1 cellular context compared by ENCODE assay signal in genomic region chr6:107957165-107957908, GRCh38.
TF ChIP-seq lines count a peak whose summit lies in the region.

No MANE protein-coding gene starts in this region.

TF ChIP-seq in HepG2, 621 proteins besides CTCF, POLR2A, EP300 and RAD21 (continued from another document and continues in another):
- TF ChIP-seq ZBTB37 (CRISPR knock-in tag; IDR thresholded peaks at IDR 0.05) = no peak
- peak; percentile 10; the same call in 1 of the 2 replicates for TF ChIP-seq TOPORS (CRISPR knock-in tag; IDR thresholded peaks at IDR 0.05)
- 0 out of 2 replicates have a peak, but pooled peaks have one; percentile 24 for TF ChIP-seq KDM2A (CRISPR knock-in tag; IDR thresholded peaks at IDR 0.05; ENCODE audit: borderline replicate concordance, low read depth)
- no peak for TF ChIP-seq DR1 (CRISPR knock-in tag; IDR thresholded peaks at IDR 0.05)
- no peak for TF ChIP-seq ZNF430 (CRISPR knock-in tag; IDR thresholded peaks at IDR 0.05)
- TF ChIP-seq ZNF30 (CRISPR knock-in tag; IDR thresholded peaks at IDR 0.05) = peak; percentile 66; the same call in 1 of the 2 replicates
- no peak for TF ChIP-seq DZIP1 (CRISPR knock-in tag; IDR thresholded peaks at IDR 0.05)
- TF ChIP-seq KDM5A (IDR thresholded peaks at IDR 0.05; ENCODE audit: borderline replicate concordance, low read length) = peak; percentile 42; the same call in 1 of the 2 replicates
- no peak for TF ChIP-seq ZNF101 (CRISPR knock-in tag; IDR thresholded peaks at IDR 0.05; ENCODE audit: borderline replicate concordance, low read depth)
- TF ChIP-seq HMGXB3 (CRISPR knock-in tag; IDR thresholded peaks at IDR 0.05; ENCODE audit: borderline replicate concordance) = no peak
- TF ChIP-seq ZNF547 (CRISPR knock-in tag; IDR thresholded peaks at IDR 0.05) = no peak
- TF ChIP-seq CEBPB (IDR thresholded peaks at IDR 0.05; ENCODE audit: borderline replicate concordance, low read depth, low read length) = no peak
- TF ChIP-seq KDM6A (CRISPR knock-in tag; IDR thresholded peaks at IDR 0.05; ENCODE audit: low read depth) = no peak
- no peak for TF ChIP-seq NFATC3 (CRISPR knock-in tag; IDR thresholded peaks at IDR 0.05)
- TF ChIP-seq KMT2A (CRISPR knock-in tag; IDR thresholded peaks at IDR 0.05) = peak; percentile 59; the same call in 1 of the 2 replicates
- TF ChIP-seq ZNF549 (CRISPR knock-in tag; IDR thresholded peaks at IDR 0.05) = no peak
- no peak for TF ChIP-seq HOXD1 (CRISPR knock-in tag; IDR thresholded peaks at IDR 0.05)
- TF ChIP-seq ZNF646 (CRISPR knock-in tag; IDR thresholded peaks at IDR 0.05) = no peak
- TF ChIP-seq ONECUT2 (CRISPR knock-in tag; IDR thresholded peaks at IDR 0.05) = no peak
- TF ChIP-seq RBM39 (IDR thresholded peaks at IDR 0.05; ENCODE audit: low read depth, low read length, poor library complexity, severe bottlenecking) = no peak
- peak; percentile 55; the same call in 1 of the 2 replicates for TF ChIP-seq SAP130 (CRISPR knock-in tag; IDR thresholded peaks at IDR 0.05; ENCODE audit: low read depth)
- TF ChIP-seq ZNF614 (CRISPR knock-in tag; IDR thresholded peaks at IDR 0.05; ENCODE audit: borderline replicate concordance) = no peak
- TF ChIP-seq ZNF782 (CRISPR knock-in tag; IDR thresholded peaks at IDR 0.05; ENCODE audit: borderline replicate concordance) = no peak
- TF ChIP-seq ZNF883 (CRISPR knock-in tag; IDR thresholded peaks at IDR 0.05; ENCODE audit: not compliant biosample characterization) = no peak
- TF ChIP-seq HNRNPUL1 (IDR thresholded peaks at IDR 0.05; ENCODE audit: low read depth, low read length) = no peak
- no peak for TF ChIP-seq ISX (CRISPR knock-in tag; conservative IDR thresholded peaks at IDR 0.05)
- TF ChIP-seq ZFP36 (IDR thresholded peaks at IDR 0.05; ENCODE audit: borderline replicate concordance, low read depth, low read length, partially characterized antibody) = no peak
- TF ChIP-seq KLF16 (CRISPR knock-in tag; IDR thresholded peaks at IDR 0.05) = no peak
- TF ChIP-seq NFIC (IDR thresholded peaks at IDR 0.05; ENCODE audit: low read length) = no peak
- 0 out of 2 replicates have a peak, but pooled peaks have one; percentile 53 for TF ChIP-seq FOXC1 (CRISPR knock-in tag; IDR thresholded peaks at IDR 0.05; ENCODE audit: borderline replicate concordance)
- no peak for TF ChIP-seq STAT6 (CRISPR knock-in tag; IDR thresholded peaks at IDR 0.05; ENCODE audit: borderline replicate concordance)
- no peak for TF ChIP-seq LCORL (IDR thresholded peaks at IDR 0.05)
- peak; percentile 58; the same call in 1 of the 2 replicates for TF ChIP-seq LCORL (CRISPR knock-in tag; IDR thresholded peaks at IDR 0.05)
- TF ChIP-seq ISL2 (CRISPR knock-in tag; IDR thresholded peaks at IDR 0.05) = no peak
- no peak for TF ChIP-seq AKAP8 (CRISPR knock-in tag; IDR thresholded peaks at IDR 0.05)
- no peak for TF ChIP-seq ZNF772 (CRISPR knock-in tag; IDR thresholded peaks at IDR 0.05)
- 0 out of 2 replicates have a peak, but pooled peaks have one; percentile 14 for TF ChIP-seq ZNF776 (CRISPR knock-in tag; IDR thresholded peaks at IDR 0.05)
- 0 out of 2 replicates have a peak, but pooled peaks have one; percentile 15 for TF ChIP-seq ZNF20 (CRISPR knock-in tag; IDR thresholded peaks at IDR 0.05)
- 0 out of 2 replicates have a peak, but pooled peaks have one; percentile 7 for TF ChIP-seq HNF1B (CRISPR knock-in tag; IDR thresholded peaks at IDR 0.05)
- TF ChIP-seq HMGA1 (CRISPR knock-in tag; conservative IDR thresholded peaks at IDR 0.05) = no peak
- TF ChIP-seq NCOA2 (CRISPR knock-in tag; IDR thresholded peaks at IDR 0.05) = no peak
- TF ChIP-seq TIGD3 (CRISPR knock-in tag; IDR thresholded peaks at IDR 0.05; ENCODE audit: borderline replicate concordance) = no peak
- TF ChIP-seq HNF4A (CRISPR knock-in tag; IDR thresholded peaks at IDR 0.05) = no peak
